Comparison of ENCODE assay signal across 7 cellular contexts in the genomic region with DNA sequence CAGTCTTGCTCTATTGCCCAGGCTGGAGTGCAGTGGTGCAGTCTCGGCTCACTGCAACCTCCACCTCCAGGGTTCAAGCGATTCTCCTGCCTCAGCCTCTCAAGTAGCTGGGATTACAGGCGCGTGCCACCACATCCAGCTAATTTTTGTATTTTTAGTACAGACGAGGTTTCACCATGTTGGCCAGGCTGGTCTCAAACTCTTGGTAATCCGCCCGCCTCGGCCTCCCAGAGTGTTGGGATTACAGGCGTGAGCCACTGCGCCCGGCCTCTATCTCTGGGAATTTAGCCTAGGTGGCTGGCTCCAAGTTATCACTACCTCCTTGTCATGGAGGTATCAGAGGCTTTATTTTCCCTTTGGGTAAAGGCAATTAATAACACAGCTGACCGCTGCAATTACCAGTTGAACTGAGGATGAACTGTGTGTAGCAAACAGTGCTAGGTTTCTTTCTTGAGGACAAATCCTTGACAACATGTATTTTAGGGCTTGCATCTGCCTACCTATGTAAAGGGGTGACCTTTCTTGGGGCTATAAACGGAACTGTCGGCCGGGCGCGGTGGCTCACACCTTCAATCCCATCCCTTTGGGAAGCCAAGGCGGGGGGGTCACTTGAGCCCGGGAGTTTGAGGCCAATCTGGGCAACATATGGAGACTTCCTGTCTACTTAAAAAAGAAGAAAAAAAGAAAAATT. TPM values are rescaled to one million over a fixed set of nuclear protein-coding genes. Genes with fewer than 3 reads are reported as not detected.
DNase-seq lines count a peak whose midpoint lies in the region; ATAC-seq and TF ChIP-seq lines count a peak whose summit lies in the region.
"Not testable (repeated sequence)": the region's sequence is repeated elsewhere in the genome, so short reads cannot be mapped to it uniquely, and the experiment has no call there.

No MANE protein-coding gene starts in this region.

- CTCF ChIA-PET in naive thymus-derived CD4-positive, alpha-beta T cell (lab: Charles Lee): not testable (repeated sequence)

- not testable (repeated sequence) for H3K27me3 ChIP-seq in DND-41 (ENCODE audit: insufficient read depth, low read length, poor library complexity); naive thymus-derived CD4-positive, alpha-beta T cell (ENCODE audit: control insufficient read depth in 2 of 2, insufficient read depth in 2 of 2, low read length in 2 of 2); osteoblast (ENCODE audit: insufficient read depth, low read length)

- peaks cover 14% of the 10 kb centered on the region for H3K4me1 Mint-ChIP-seq in activated naive CD8-positive, alpha-beta T cell (ENCODE audit: low read depth)
- H3K4me1 Mint-ChIP-seq in naive thymus-derived CD4-positive, alpha-beta T cell: peaks cover 1 to 16% (median 12%) of the 10 kb centered on the region in 7 donors
- H3K4me1 Mint-ChIP-seq in stimulated activated naive B cell treated with anti-CD40 and anti-IgM and Interleukin-4, amounts not matched to agents 10 μg/mL and 1 μg/mL and 100 μg/mL, for 72 hours: peaks cover 16 to 36% of the 10 kb centered on the region in 2 donors

- peak overlapping the region; percentile 38; the same call in 1 of the 2 replicates for H3K4me2 ChIP-seq in DND-41 (ENCODE audit: insufficient read depth, low read length)
- H3K4me2 ChIP-seq in osteoblast (ENCODE audit: insufficient read depth, low read length): not testable (repeated sequence)

- not testable (repeated sequence) for H2AFZ ChIP-seq in DND-41 (ENCODE audit: low read depth, low read length); osteoblast (ENCODE audit: low read length)

- not testable (repeated sequence) for H3K36me3 ChIP-seq in DND-41 (ENCODE audit: insufficient read depth, low read length); naive thymus-derived CD4-positive, alpha-beta T cell (ENCODE audit: control insufficient read depth in 2 of 3, insufficient read depth in 3 of 3, low read length in 3 of 3); osteoblast (ENCODE audit: insufficient read depth, low read length)

- not testable (repeated sequence) for H3K9me3 ChIP-seq in DND-41 (ENCODE audit: insufficient read depth, low read length, severe bottlenecking); osteoblast (ENCODE audit: low read depth, low read length)
- peaks cover 0 to 38% (median 0%) of the 10 kb centered on the region in 3 experiments for H3K9me3 ChIP-seq in naive thymus-derived CD4-positive, alpha-beta T cell (ENCODE audit: control insufficient read depth in 2 of 3, low read length in 3 of 3)

- H4K20me1 ChIP-seq in DND-41 (ENCODE audit: insufficient read depth, low read length); osteoblast (ENCODE audit: insufficient read depth, low read length): not testable (repeated sequence)

- H3K27me3 Mint-ChIP-seq in activated naive CD8-positive, alpha-beta T cell; naive thymus-derived CD4-positive, alpha-beta T cell; stimulated activated naive B cell treated with anti-CD40 and anti-IgM and Interleukin-4, amounts not matched to agents 10 μg/mL and 1 μg/mL and 100 μg/mL, for 72 hours: not testable (repeated sequence)

- H3K9me3 Mint-ChIP-seq in activated naive CD8-positive, alpha-beta T cell (ENCODE audit: low read depth); stimulated activated naive B cell treated with anti-CD40 and anti-IgM and Interleukin-4, amounts not matched to agents 10 μg/mL and 1 μg/mL and 100 μg/mL, for 72 hours: not testable (repeated sequence)
- H3K9me3 Mint-ChIP-seq in naive thymus-derived CD4-positive, alpha-beta T cell: peaks cover 0 to 52% (median 23%) of the 10 kb centered on the region in 11 donors

- H3K27ac Mint-ChIP-seq in activated naive CD8-positive, alpha-beta T cell: peak overlapping the region; percentile 61
- peak overlapping the region in 6 of 9 donors; percentile 14 to 79 (median 50) for H3K27ac Mint-ChIP-seq in naive thymus-derived CD4-positive, alpha-beta T cell
- H3K27ac Mint-ChIP-seq in stimulated activated naive B cell treated with anti-CD40 and anti-IgM and Interleukin-4, amounts not matched to agents 10 μg/mL and 1 μg/mL and 100 μg/mL, for 72 hours: peak overlapping the region; percentile 20

- not testable (repeated sequence) for H3K36me3 Mint-ChIP-seq in activated naive CD8-positive, alpha-beta T cell; naive thymus-derived CD4-positive, alpha-beta T cell; stimulated activated naive B cell treated with anti-CD40 and anti-IgM and Interleukin-4, amounts not matched to agents 10 μg/mL and 1 μg/mL and 100 μg/mL, for 72 hours

- intact Hi-C loops in naive thymus-derived CD4-positive, alpha-beta T cell (cut with micrococcal nuclease): not testable (repeated sequence)

- H3K27ac ChIP-seq in C4-2B (peak overlapping the region; percentile 40), VCaP (peak overlapping the region; percentile 30; the same call in 1 of the 2 replicates)
- not testable (repeated sequence) for H3K27ac ChIP-seq in DND-41 (ENCODE audit: low read length); naive thymus-derived CD4-positive, alpha-beta T cell (ENCODE audit: low read depth, low read length); osteoblast (ENCODE audit: low read depth, low read length)

- TF ChIP-seq CTCF in C4-2B (conservative IDR thresholded peaks at IDR 0.05); DND-41 (IDR thresholded peaks at IDR 0.05; ENCODE audit: borderline replicate concordance, extremely low read depth, low read length, poor library complexity, severe bottlenecking); VCaP (conservative IDR thresholded peaks at IDR 0.05); osteoblast (IDR thresholded peaks at IDR 0.05; ENCODE audit: extremely low read depth, low read depth, low read length): not testable (repeated sequence)

- not testable (repeated sequence) for ATAC-seq in DND-41 (ENCODE audit: insufficient read depth, low read depth); naive thymus-derived CD4-positive, alpha-beta T cell; stimulated activated naive B cell treated with anti-CD40 and anti-IgM and Interleukin-4, amounts not matched to agents 10 μg/mL and 1 μg/mL and 100 μg/mL, for 72 hours (replicated peaks)

- not testable (repeated sequence) for H3K4me3 ChIP-seq in DND-41 (ENCODE audit: low read depth in 1 of 2, low read length in 2 of 2); naive thymus-derived CD4-positive, alpha-beta T cell (ENCODE audit: low read length); osteoblast (ENCODE audit: insufficient read depth, low read length)

- H3K4me1 ChIP-seq in DND-41 (ENCODE audit: insufficient read depth, low read length): peaks cover 24% of the 10 kb centered on the region
- H3K4me1 ChIP-seq in naive thymus-derived CD4-positive, alpha-beta T cell (ENCODE audit: control insufficient read depth in 2 of 2, insufficient read depth in 2 of 2, low read length in 2 of 2); osteoblast (ENCODE audit: insufficient read depth, low read length): not testable (repeated sequence)

- POLR2A ChIA-PET in naive thymus-derived CD4-positive, alpha-beta T cell (lab: Charles Lee): interaction anchor here (1.0 to 1.5 kb wide), 2 partner anchors 9 to 433 kb away, joined by 3 to 4 read pairs; partner anchors contain the start of gene SRP54

- H3K9ac ChIP-seq in DND-41 (ENCODE audit: low read depth, low read length): not testable (repeated sequence)

- not testable (repeated sequence) for H3K4me3 Mint-ChIP-seq in activated naive CD8-positive, alpha-beta T cell; stimulated activated naive B cell treated with anti-CD40 and anti-IgM and Interleukin-4, amounts not matched to agents 10 μg/mL and 1 μg/mL and 100 μg/mL, for 72 hours
- peak overlapping the region in 4 of 10 donors; percentile 6 to 24 (median 11) for H3K4me3 Mint-ChIP-seq in naive thymus-derived CD4-positive, alpha-beta T cell

- H3K79me2 ChIP-seq in DND-41 (ENCODE audit: insufficient read depth, low read length); osteoblast (ENCODE audit: insufficient read depth, low read length): not testable (repeated sequence)

- DNase-seq in DND-41; stimulated activated naive B cell treated with anti-CD40 and anti-IgM and Interleukin-4, amounts not matched to agents 10 μg/mL and 1 μg/mL and 100 μg/mL, for 72 hours: not testable (repeated sequence)
- peak in 3 of 9 donors; percentile 19 to 29 (median 19) for DNase-seq in naive thymus-derived CD4-positive, alpha-beta T cell
- peak; percentile 68 for DNase-seq in osteoblast (ENCODE audit: insufficient read length, low spot score, missing footprints)

RNA-seq across cellular contexts. Expression of gene EAPP, which starts 9.9 kb away (rescaled TPM):
- 10 to 100 TPM; 34.8 to 84.3 (median 60.9) TPM for total RNA-seq in naive thymus-derived CD4-positive, alpha-beta T cell
- polyA plus RNA-seq in naive thymus-derived CD4-positive, alpha-beta T cell: 100 to 1,000 TPM; 103 to 125 TPM
- 51.9 and 53.6 TPM in 2 replicates for total RNA-seq in osteoblast
